ENCODE assay signal across 15 cellular contexts in genomic region chr5:111066261-111066938, GRCh38.
"Had no signal": no experiment of that assay in that cellular context is flagged by ENCODE, and none has a peak within 500 bp of the region (broad histone marks: within the 10 kb centered on the region; RNA-seq: fewer than 3 reads in every experiment).

No MANE protein-coding gene starts in this region.

- H3K4me1 Mint-ChIP-seq: memory B cell had no signal

- ATAC-seq: activated CD8-positive, alpha-beta T cell treated with anti-CD3 and anti-CD28 coated beads, Interleukin-2, amount 10 ng/mL, durations not matched to agents 7 days and 5 days; activated naive CD8-positive, alpha-beta T cell treated with anti-CD3 and anti-CD28 coated beads, Interleukin-2, amount 50 U/mL, for 24 hours; left colon; T-cell had no signal

- H3K36me3 ChIP-seq: colonic mucosa, ovary had no signal

- H3K4me3 ChIP-seq: colonic mucosa, ovary had no signal

- H3K36me3 Mint-ChIP-seq: memory B cell, T-cell had no signal

- H3K27me3 ChIP-seq: ovary had no signal

- H3K9me3 Mint-ChIP-seq: activated naive CD8-positive, alpha-beta T cell treated with anti-CD3 and anti-CD28 coated beads, Interleukin-2, amount 50 U/mL, for 24 hours; memory B cell; T-cell had no signal

- H3K9me3 ChIP-seq: colonic mucosa, ovary had no signal

- DNase-seq: activated CD4-positive, alpha-beta T cell treated with anti-CD3 and anti-CD28 coated beads for 4 hours; activated CD8-positive, alpha-beta memory T cell treated with anti-CD3 and anti-CD28 coated beads, Interleukin-2, amount 50 U/mL, for 48 hours; activated CD8-positive, alpha-beta T cell treated with anti-CD3 and anti-CD28 coated beads, Interleukin-2, amount 10 ng/mL, durations not matched to agents 7 days and 5 days; activated naive CD4-positive, alpha-beta T cell treated with Interleukin-2 at 50 U/mL for 16 hours; activated naive CD8-positive, alpha-beta T cell treated with anti-CD3 and anti-CD28 coated beads, Interleukin-2, amount 50 U/mL, for 24 hours; caudate nucleus; colonic mucosa; effector CD8-positive, alpha-beta T cell; foreskin fibroblast; left colon; ovary; stimulated activated CD4-positive, alpha-beta T cell treated with anti-CD3 and anti-CD28 coated beads, Interleukin-12 subunit alpha, Interleukin-12 subunit beta, amount 100 ng/mL, for 4 hours; stimulated activated naive CD4-positive, alpha-beta T cell treated with Interleukin-2 at 50 U/mL for 16 hours; T-cell had no signal

- H3K4me3 Mint-ChIP-seq: activated CD8-positive, alpha-beta T cell treated with anti-CD3 and anti-CD28 coated beads, Interleukin-2, amount 10 ng/mL, durations not matched to agents 7 days and 5 days; activated naive CD8-positive, alpha-beta T cell treated with anti-CD3 and anti-CD28 coated beads, Interleukin-2, amount 50 U/mL, for 24 hours; memory B cell; T-cell had no signal

- H3K27ac Mint-ChIP-seq: activated CD8-positive, alpha-beta T cell treated with anti-CD3 and anti-CD28 coated beads, Interleukin-2, amount 10 ng/mL, durations not matched to agents 7 days and 5 days; activated naive CD8-positive, alpha-beta T cell treated with anti-CD3 and anti-CD28 coated beads, Interleukin-2, amount 50 U/mL, for 24 hours; memory B cell; T-cell had no signal

- H3K27ac ChIP-seq: colonic mucosa, ovary had no signal

- H3K4me1 ChIP-seq: colonic mucosa had no signal
